18 cellular contexts compared by ENCODE assay signal in the genomic region with DNA sequence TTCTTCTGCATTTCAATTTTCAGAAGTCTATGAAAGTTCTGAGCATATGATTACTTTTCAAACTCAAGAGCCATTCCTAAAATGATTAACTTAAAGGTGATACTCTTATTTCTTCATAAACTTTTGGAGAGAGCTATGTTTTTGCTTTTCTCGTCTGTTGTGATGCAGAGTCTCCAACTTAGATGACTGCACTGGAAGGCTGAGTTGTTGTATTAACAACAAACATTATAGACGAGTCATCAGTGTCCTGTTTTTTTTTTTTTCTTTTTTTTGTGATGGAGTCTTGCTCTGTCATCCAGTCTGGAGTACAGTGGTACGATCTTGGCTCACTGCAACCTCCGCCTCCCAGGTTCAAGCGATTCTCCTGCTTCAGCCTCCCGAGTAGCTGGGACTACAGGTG.
"Had no signal": no experiment of that assay in that cellular context is flagged by ENCODE, and none has a peak within 500 bp of the region (broad histone marks: within the 10 kb centered on the region; RNA-seq: fewer than 3 reads in every experiment).

No MANE protein-coding gene starts in this region.

- H3K4me3 Mint-ChIP-seq: activated CD4-positive, alpha-beta memory T cell treated with anti-CD3 and anti-CD28 coated beads for 36 hours; activated CD8-positive, alpha-beta memory T cell treated with anti-CD3 and anti-CD28 coated beads, Interleukin-2, amount 10 ng/mL, durations not matched to agents 7 days and 5 days; activated T-helper 17 cell treated with anti-CD3 and anti-CD28 coated beads, Interleukin-2, amount 50 U/mL, for 72 hours; dendritic cell treated with granulocyte-macrophage colony-stimulating factor and Interleukin-4, amounts not matched to agents 40 ng/mL and 50 ng/mL, for 4 days; natural killer cell; stimulated activated memory B cell treated with anti-CD40 and anti-IgM and Interleukin-4, amounts not matched to agents 10 μg/mL and 1 μg/mL and 100 μg/mL, for 72 hours had no signal

- H3K27ac Mint-ChIP-seq: activated CD4-positive, alpha-beta memory T cell treated with anti-CD3 and anti-CD28 coated beads for 36 hours; activated CD8-positive, alpha-beta memory T cell treated with anti-CD3 and anti-CD28 coated beads, Interleukin-2, amount 10 ng/mL, durations not matched to agents 7 days and 5 days; activated T-helper 17 cell treated with anti-CD3 and anti-CD28 coated beads, Interleukin-2, amount 50 U/mL, for 72 hours; dendritic cell treated with granulocyte-macrophage colony-stimulating factor and Interleukin-4, amounts not matched to agents 40 ng/mL and 50 ng/mL, for 4 days; natural killer cell; stimulated activated memory B cell treated with anti-CD40 and anti-IgM and Interleukin-4, amounts not matched to agents 10 μg/mL and 1 μg/mL and 100 μg/mL, for 72 hours had no signal

- DNase-seq: activated CD8-positive, alpha-beta memory T cell treated with anti-CD3 and anti-CD28 coated beads, Interleukin-2, amount 10 ng/mL, durations not matched to agents 7 days and 5 days; activated naive CD4-positive, alpha-beta T cell treated with Interleukin-2 at 50 U/mL for 16 hours; cerebellar nuclear complex; effector CD8-positive, alpha-beta T cell; lower lobe of right lung; natural killer cell; spleen; stimulated activated CD4-positive, alpha-beta T cell treated with anti-CD3 and anti-CD28 coated beads, Interleukin-4, amount 100 ng/mL, for 4 hours; upper lobe of right lung had no signal

- H3K36me3 Mint-ChIP-seq: activated CD4-positive, alpha-beta memory T cell treated with anti-CD3 and anti-CD28 coated beads for 36 hours; activated CD8-positive, alpha-beta memory T cell treated with anti-CD3 and anti-CD28 coated beads, Interleukin-2, amount 10 ng/mL, durations not matched to agents 7 days and 5 days; natural killer cell; stimulated activated memory B cell treated with anti-CD40 and anti-IgM and Interleukin-4, amounts not matched to agents 10 μg/mL and 1 μg/mL and 100 μg/mL, for 72 hours had no signal

- H3K9me3 ChIP-seq: breast epithelium, esophagus muscularis mucosa, lower lobe of right lung, pancreas, sigmoid colon, spleen, upper lobe of right lung had no signal

- H3K9me3 Mint-ChIP-seq: activated CD4-positive, alpha-beta memory T cell treated with anti-CD3 and anti-CD28 coated beads for 36 hours; activated T-helper 17 cell treated with anti-CD3 and anti-CD28 coated beads, Interleukin-2, amount 50 U/mL, for 72 hours; dendritic cell treated with granulocyte-macrophage colony-stimulating factor and Interleukin-4, amounts not matched to agents 40 ng/mL and 50 ng/mL, for 4 days; natural killer cell; stimulated activated memory B cell treated with anti-CD40 and anti-IgM and Interleukin-4, amounts not matched to agents 10 μg/mL and 1 μg/mL and 100 μg/mL, for 72 hours had no signal

- ATAC-seq: activated CD8-positive, alpha-beta memory T cell treated with anti-CD3 and anti-CD28 coated beads, Interleukin-2, amount 10 ng/mL, durations not matched to agents 7 days and 5 days; upper lobe of right lung had no signal

- H3K36me3 ChIP-seq: breast epithelium, lower lobe of right lung, pancreas, spleen, upper lobe of right lung had no signal

- H3K27me3 Mint-ChIP-seq: activated CD4-positive, alpha-beta memory T cell treated with anti-CD3 and anti-CD28 coated beads for 36 hours; activated CD8-positive, alpha-beta memory T cell treated with anti-CD3 and anti-CD28 coated beads, Interleukin-2, amount 10 ng/mL, durations not matched to agents 7 days and 5 days; activated T-helper 17 cell treated with anti-CD3 and anti-CD28 coated beads, Interleukin-2, amount 50 U/mL, for 72 hours; dendritic cell treated with granulocyte-macrophage colony-stimulating factor and Interleukin-4, amounts not matched to agents 40 ng/mL and 50 ng/mL, for 4 days had no signal

- H3K4me3 ChIP-seq: breast epithelium, esophagus muscularis mucosa, lower lobe of right lung, pancreas, sigmoid colon, spleen, upper lobe of right lung had no signal

- H3K4me1 Mint-ChIP-seq: activated T-helper 17 cell treated with anti-CD3 and anti-CD28 coated beads, Interleukin-2, amount 50 U/mL, for 72 hours; natural killer cell; stimulated activated memory B cell treated with anti-CD40 and anti-IgM and Interleukin-4, amounts not matched to agents 10 μg/mL and 1 μg/mL and 100 μg/mL, for 72 hours had no signal

- H3K27me3 ChIP-seq: breast epithelium, esophagus muscularis mucosa, foreskin keratinocyte, pancreas, sigmoid colon, spleen, upper lobe of right lung had no signal

- H3K27ac ChIP-seq: foreskin keratinocyte, lower lobe of right lung, pancreas, spleen, upper lobe of right lung had no signal

- H3K4me1 ChIP-seq: breast epithelium, foreskin keratinocyte, lower lobe of right lung, spleen, upper lobe of right lung had no signal
